Comparison of ENCODE assay signal across 8 cellular contexts in genomic region chr2:70248145-70248809, GRCh38. TPM values are rescaled to one million over a fixed set of nuclear protein-coding genes. Genes with fewer than 3 reads are reported as not detected.
A peak's percentile ranks its signal among the peaks of the same experiment; 100 is the strongest.
DNase-seq lines count a peak whose midpoint lies in the region; ATAC-seq and TF ChIP-seq lines count a peak whose summit lies in the region.

Gene TIA1 (minus strand): TSS chr2:70248628. CDS start chr2:70248430, 198 bp downstream.

- peak; percentile 89 for TF ChIP-seq POLR2A in prostate gland (IDR thresholded peaks at IDR 0.05)

- DNase-seq in GM13976 (ENCODE audit: low spot score) (peak; percentile 95), NCI-H146 treated with DMSO at 0.1 percent for 48 hours (lab: John Stamatoyannopoulos, UW; ENCODE audit: unreplicated experiment) (peak; percentile 98), amniotic epithelial cell (ENCODE audit: low read depth) (peak; percentile 94), left ventricle myocardium inferior (peak; percentile 99), prostate gland (ENCODE audit: low spot score) (peak; percentile 99)

- H3K27me3 ChIP-seq in left ventricle myocardium inferior (ENCODE audit: low read depth) (no peaks in the 10 kb centered on the region), prostate gland (replicated peaks; ENCODE audit: insufficient read depth) (no peaks in the 10 kb centered on the region)

- H3K36me3 ChIP-seq in left ventricle myocardium inferior (no peaks in the 10 kb centered on the region), prostate gland (no peaks in the 10 kb centered on the region), urinary bladder (ENCODE audit: insufficient read depth) (no peaks in the 10 kb centered on the region)

- under 1% methylated on average over 47 of the region's 47 CpGs for WGBS in prostate gland
- under 1% methylated on average over 47 of the region's 47 CpGs for WGBS in urinary bladder

- intact Hi-C loops in T-helper 1 cell treated with Interleukin-12 subunit alpha and Interleukin-12 subunit beta and Interleukin-4 antibody, amounts not matched to agents 30 ng/mL and 1 ng/mL, for 36 hours (cut with micrococcal nuclease), result loop anchor here (1.0 to 10.0 kb wide), 10 partner anchors 45 to 884 kb away; partner anchors contain the start of genes AAK1, ANXA4, GMCL1 and MCEE
- intact Hi-C loops in left ventricle myocardium inferior (cut with micrococcal nuclease) (no loop called here), prostate gland (cut with DNase I) (loop anchor here (5.0 to 10.0 kb wide), 2 partner anchors 44 to 163 kb away; partner anchors contain the start of genes PCBP1 and SNRPG)

- H3K4me3 ChIP-seq in left ventricle myocardium inferior (peak within 1 kb of the TSS; percentile 83), prostate gland (peak within 1 kb of the TSS; percentile 72 to 87), urinary bladder (ENCODE audit: low read depth, low read length) (peak within 1 kb of the TSS; percentile 63)

- ATAC-seq in HG02870 (IDR thresholded peaks at IDR 0.05; ENCODE audit: unreplicated experiment), result peak; percentile 95

- H3K9me3 ChIP-seq in left ventricle myocardium inferior (replicated peaks) (no peaks in the 10 kb centered on the region), prostate gland (no peaks in the 10 kb centered on the region)

- TF ChIP-seq CTCF in GM13976 (IDR thresholded peaks at IDR 0.05; ENCODE audit: borderline replicate concordance, control extremely low read depth, extremely low read depth, insufficient read depth, missing control alignments), result no peak
- no peak for TF ChIP-seq CTCF in left ventricle myocardium inferior (IDR thresholded peaks at IDR 0.05; ENCODE audit: borderline replicate concordance)
- no peak for TF ChIP-seq CTCF in prostate gland (IDR thresholded peaks at IDR 0.05)

- H3K4me1 ChIP-seq in left ventricle myocardium inferior, result peaks cover 51% of the 10 kb centered on the region
- H3K4me1 ChIP-seq in prostate gland (replicated peaks), result no peaks in the 10 kb centered on the region
- peaks cover 1% of the 10 kb centered on the region for H3K4me1 ChIP-seq in urinary bladder (ENCODE audit: insufficient read depth)

- in situ Hi-C loops in GM13976 (cut with MboI; ENCODE audit: low sequenced_read_pairs, unreplicated experiment), result no loop called here

- peak within 1 kb of the TSS; percentile 98 for H3K27ac ChIP-seq in left ventricle myocardium inferior (replicated peaks)
- H3K27ac ChIP-seq in prostate gland, result peak within 1 kb of the TSS; percentile 97 to 99
- peak within 1 kb of the TSS; percentile 95 for H3K27ac ChIP-seq in urinary bladder (ENCODE audit: low read depth)

RNA-seq across cellular contexts. Expression of gene TIA1, which starts in this region (rescaled TPM):
- 128 and 148 TPM in 2 replicates for total RNA-seq in T-helper 1 cell treated with Interleukin-12 subunit alpha and Interleukin-12 subunit beta and Interleukin-4 antibody, amounts not matched to agents 30 ng/mL and 1 ng/mL, for 36 hours
- total RNA-seq in left ventricle myocardium inferior (45.1 TPM), prostate gland (100 to 1,000 TPM in 1 of 2 donors, 10 to 100 TPM in 1; 65.3 to 100 TPM), urinary bladder (492 TPM)
- polyA plus RNA-seq in urinary bladder, result 50.6 TPM

Comparison
In these comparisons a context has a peak if more than half of its experiments do, and no peak if none do; other contexts are left out.
1. Peak in every context shown above with its lines: DNase-seq, ATAC-seq, H3K4me3 ChIP-seq and H3K27ac ChIP-seq.